In genomic region chr19:507286-508203, GRCh38 we compare ENCODE assay signal across 8 cellular contexts. TPM values are rescaled to one million over a fixed set of nuclear protein-coding genes. Genes with fewer than 3 reads are reported as not detected.
A peak's percentile ranks its signal among the peaks of the same experiment; 100 is the strongest.
DNase-seq lines count a peak whose midpoint lies in the region; ATAC-seq, FAIRE-seq and TF ChIP-seq lines count a peak whose summit lies in the region.

TSS of gene TPGS1 (plus strand) at chr19:507497. CDS start at chr19:507507, 10 bp downstream.

- H3K4me1 ChIP-seq in Peyer's patch = peaks cover 5 to 40% (median 17%) of the 10 kb centered on the region in 4 donors

- FAIRE-seq in D721Med (lab: Jason Lieb, UNC) = no peak

- H3K36me3 ChIP-seq in Peyer's patch = peaks cover 0 to 6% (median 0%) of the 10 kb centered on the region in 3 donors

- peak within 1 kb of the TSS; percentile 84 to 100 (median 99) for H3K4me3 ChIP-seq in Peyer's patch

- peak within 1 kb of the TSS; percentile 84 to 98 (median 94) for H3K27ac ChIP-seq in Peyer's patch

- H3K4me3 Mint-ChIP-seq in activated T-helper 1 cell treated with anti-CD3 and anti-CD28 coated beads, Interleukin-12 subunit alpha, Interleukin-12 subunit beta, Interleukin-2, Interleukin-4 antibody, amounts not matched to agents 30 ng/mL and 10 ng/mL and 1 ng/mL, durations not matched to agents 14 hours and 24 hours and 36 hours = peak within 1 kb of the TSS; percentile 98
- H3K4me3 Mint-ChIP-seq in naive thymus-derived CD8-positive, alpha-beta T cell = peak within 1 kb of the TSS; percentile 88 to 100 (median 98)

- TF ChIP-seq CTCF in D721Med (IDR thresholded peaks at IDR 0.05; ENCODE audit: insufficient read depth, missing control alignments) (no peak), Peyer's patch (IDR thresholded peaks at IDR 0.05) (peak in 4 of 6 experiments; percentile 19 to 33 (median 24))

- H3K4me1 Mint-ChIP-seq in activated T-helper 1 cell treated with anti-CD3 and anti-CD28 coated beads, Interleukin-12 subunit alpha, Interleukin-12 subunit beta, Interleukin-2, Interleukin-4 antibody, amounts not matched to agents 30 ng/mL and 10 ng/mL and 1 ng/mL, durations not matched to agents 14 hours and 24 hours and 36 hours (ENCODE audit: low read depth) = peaks cover 45% of the 10 kb centered on the region
- H3K4me1 Mint-ChIP-seq in naive thymus-derived CD8-positive, alpha-beta T cell = peaks cover 18 to 58% (median 47%) of the 10 kb centered on the region in 4 donors

- ATAC-seq in GM21367 (IDR thresholded peaks at IDR 0.05; ENCODE audit: unreplicated experiment) = peak; percentile 44
- peak; percentile 49 to 55 for ATAC-seq in naive thymus-derived CD8-positive, alpha-beta T cell

- POLR2A ChIA-PET in naive thymus-derived CD8-positive, alpha-beta T cell (lab: Charles Lee) = interaction anchor here (1.1 to 4.4 kb wide), 12 partner anchors 8 to 762 kb away, joined by 3 to 55 read pairs (median 6); partner anchors contain the start of genes BSG, CDC34 and CIRBP

- H3K27me3 ChIP-seq in Peyer's patch = no peaks in the 10 kb centered on the region

- H3K9me3 Mint-ChIP-seq in activated T-helper 1 cell treated with anti-CD3 and anti-CD28 coated beads, Interleukin-12 subunit alpha, Interleukin-12 subunit beta, Interleukin-2, Interleukin-4 antibody, amounts not matched to agents 30 ng/mL and 10 ng/mL and 1 ng/mL, durations not matched to agents 14 hours and 24 hours and 36 hours = no peaks in the 10 kb centered on the region
- H3K9me3 Mint-ChIP-seq in naive thymus-derived CD8-positive, alpha-beta T cell = no peaks in the 10 kb centered on the region

- peaks cover 4% of the 10 kb centered on the region for H3K36me3 Mint-ChIP-seq in activated T-helper 1 cell treated with anti-CD3 and anti-CD28 coated beads, Interleukin-12 subunit alpha, Interleukin-12 subunit beta, Interleukin-2, Interleukin-4 antibody, amounts not matched to agents 30 ng/mL and 10 ng/mL and 1 ng/mL, durations not matched to agents 14 hours and 24 hours and 36 hours (ENCODE audit: low read depth)
- H3K36me3 Mint-ChIP-seq in naive thymus-derived CD8-positive, alpha-beta T cell = peaks cover 0 to 3% (median 0%) of the 10 kb centered on the region in 3 donors

- H3K27ac Mint-ChIP-seq in activated T-helper 1 cell treated with anti-CD3 and anti-CD28 coated beads, Interleukin-12 subunit alpha, Interleukin-12 subunit beta, Interleukin-2, Interleukin-4 antibody, amounts not matched to agents 30 ng/mL and 10 ng/mL and 1 ng/mL, durations not matched to agents 14 hours and 24 hours and 36 hours = peak within 1 kb of the TSS; percentile 100
- H3K27ac Mint-ChIP-seq in naive thymus-derived CD8-positive, alpha-beta T cell = peak within 1 kb of the TSS; percentile 95 to 100 (median 99)

- intact Hi-C loops in activated T-helper 1 cell treated with anti-CD3 and anti-CD28 coated beads, Interleukin-12 subunit alpha, Interleukin-12 subunit beta, Interleukin-2, Interleukin-4 antibody, amounts not matched to agents 30 ng/mL and 10 ng/mL and 1 ng/mL, durations not matched to agents 14 hours and 24 hours and 36 hours (cut with micrococcal nuclease) = loop anchor here (1.0 to 5.0 kb wide), 6 partner anchors 18 to 289 kb away; partner anchors contain the start of genes BSG, CDC34, MIER2 and POLRMT

- DNase-seq in D721Med (ENCODE audit: insufficient read length, low spot score) (peak; percentile 91), HUDEP-2 (lab: John Stamatoyannopoulos, UW; ENCODE audit: unreplicated experiment in 76 of 76) (peak in 70 of 76 experiments; percentile 19 to 100 (median 86)), Peyer's patch (peak; percentile 88 to 94 (median 91)), fibroblast of gingiva (ENCODE audit: low read depth) (peak; percentile 64)
- peak; percentile 83 for DNase-seq in activated T-helper 1 cell treated with anti-CD3 and anti-CD28 coated beads, Interleukin-12 subunit alpha, Interleukin-12 subunit beta, Interleukin-2, Interleukin-4 antibody, amounts not matched to agents 30 ng/mL and 10 ng/mL and 1 ng/mL, durations not matched to agents 14 hours and 24 hours and 36 hours (ENCODE audit: low spot score)
- DNase-seq in naive thymus-derived CD8-positive, alpha-beta T cell = peak in 8 of 10 donors; percentile 61 to 84 (median 79)
- peak; percentile 82 to 100 (median 92) for DNase-seq in stimulated activated naive CD4-positive, alpha-beta T cell (lab: John Stamatoyannopoulos, UW)

- H3K27me3 Mint-ChIP-seq in activated T-helper 1 cell treated with anti-CD3 and anti-CD28 coated beads, Interleukin-12 subunit alpha, Interleukin-12 subunit beta, Interleukin-2, Interleukin-4 antibody, amounts not matched to agents 30 ng/mL and 10 ng/mL and 1 ng/mL, durations not matched to agents 14 hours and 24 hours and 36 hours (ENCODE audit: insufficient read depth) = no peaks in the 10 kb centered on the region
- no peaks in the 10 kb centered on the region for H3K27me3 Mint-ChIP-seq in naive thymus-derived CD8-positive, alpha-beta T cell

- TF ChIP-seq POLR2A in Peyer's patch (IDR thresholded peaks at IDR 0.05) = peak; percentile 14 to 21

- H3K9me3 ChIP-seq in Peyer's patch = no peaks in the 10 kb centered on the region

RNA-seq across cellular contexts. Expression of gene TPGS1, which starts in this region (rescaled TPM):
- total RNA-seq in Peyer's patch = 10 to 100 TPM; 11.6 to 35.7 (median 24.2) TPM
- 17.6 and 18.2 TPM in 2 replicates for total RNA-seq in activated T-helper 1 cell treated with anti-CD3 and anti-CD28 coated beads, Interleukin-12 subunit alpha, Interleukin-12 subunit beta, Interleukin-2, Interleukin-4 antibody, amounts not matched to agents 30 ng/mL and 10 ng/mL and 1 ng/mL, durations not matched to agents 14 hours and 24 hours and 36 hours
- total RNA-seq in naive thymus-derived CD8-positive, alpha-beta T cell = 10 to 100 TPM; 31.5 to 33.0 TPM
- polyA plus RNA-seq in naive thymus-derived CD8-positive, alpha-beta T cell = 10 to 100 TPM; 31.6 to 43.3 (median 42.3) TPM

Comparison
In these comparisons a context has a peak if more than half of its experiments do, and no peak if none do; other contexts are left out.
1. Peak in every context shown above with its lines: DNase-seq, ATAC-seq, H3K4me3 ChIP-seq and H3K27ac ChIP-seq.